Comparison of ENCODE assay signal across 1 cellular context in the genomic region with DNA sequence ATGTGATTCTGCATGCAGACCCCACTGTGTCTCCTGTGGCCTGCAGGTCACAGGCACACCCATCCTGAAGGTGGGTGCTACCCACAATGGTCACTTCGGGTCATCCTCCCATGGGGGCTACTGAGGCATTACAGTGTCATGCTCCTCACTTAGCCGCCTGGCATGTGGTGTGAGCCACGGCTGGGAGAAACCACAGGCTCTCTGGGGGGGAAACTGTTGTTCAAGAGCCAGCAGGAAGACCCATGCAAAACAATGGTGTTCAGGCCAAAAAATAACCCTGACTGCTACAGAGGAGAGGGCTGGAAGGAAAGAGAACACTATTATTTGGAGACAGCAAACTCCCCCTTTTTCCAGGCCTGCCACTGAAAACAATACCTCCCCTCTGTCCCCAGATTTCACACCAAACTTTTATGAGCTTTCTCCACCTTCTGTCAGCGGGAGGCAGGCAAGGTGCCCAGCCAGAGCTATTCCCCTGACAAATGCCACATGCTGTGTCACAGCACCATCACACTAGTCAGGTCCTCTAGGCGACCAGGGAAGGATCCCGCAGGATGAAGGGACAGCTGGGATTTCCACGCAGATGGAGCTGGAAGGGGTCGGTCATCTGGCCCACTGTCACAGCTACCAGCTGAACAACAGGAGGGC.
TF ChIP-seq lines count a peak whose summit lies in the region.

No MANE protein-coding gene starts in this region.

TF ChIP-seq in SK-N-SH treated with all-trans-retinoic acid at 6 μM for 48 hours, 23 proteins besides CTCF, POLR2A, EP300 and RAD21:
- TF ChIP-seq, protein P1, sequence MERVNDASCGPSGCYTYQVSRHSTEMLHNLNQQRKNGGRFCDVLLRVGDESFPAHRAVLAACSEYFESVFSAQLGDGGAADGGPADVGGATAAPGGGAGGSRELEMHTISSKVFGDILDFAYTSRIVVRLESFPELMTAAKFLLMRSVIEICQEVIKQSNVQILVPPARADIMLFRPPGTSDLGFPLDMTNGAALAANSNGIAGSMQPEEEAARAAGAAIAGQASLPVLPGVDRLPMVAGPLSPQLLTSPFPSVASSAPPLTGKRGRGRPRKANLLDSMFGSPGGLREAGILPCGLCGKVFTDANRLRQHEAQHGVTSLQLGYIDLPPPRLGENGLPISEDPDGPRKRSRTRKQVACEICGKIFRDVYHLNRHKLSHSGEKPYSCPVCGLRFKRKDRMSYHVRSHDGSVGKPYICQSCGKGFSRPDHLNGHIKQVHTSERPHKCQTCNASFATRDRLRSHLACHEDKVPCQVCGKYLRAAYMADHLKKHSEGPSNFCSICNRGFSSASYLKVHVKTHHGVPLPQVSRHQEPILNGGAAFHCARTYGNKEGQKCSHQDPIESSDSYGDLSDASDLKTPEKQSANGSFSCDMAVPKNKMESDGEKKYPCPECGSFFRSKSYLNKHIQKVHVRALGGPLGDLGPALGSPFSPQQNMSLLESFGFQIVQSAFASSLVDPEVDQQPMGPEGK (CRISPR knock-in tag; IDR thresholded peaks at IDR 0.05; ENCODE audit: borderline replicate concordance): no peak
- TF ChIP-seq GLIS3 (CRISPR knock-in tag; IDR thresholded peaks at IDR 0.05) (no peak), CREB5 (CRISPR knock-in tag; IDR thresholded peaks at IDR 0.05; ENCODE audit: low read depth) (no peak), RARB (CRISPR knock-in tag; IDR thresholded peaks at IDR 0.05) (no peak), OSR1 (CRISPR knock-in tag; IDR thresholded peaks at IDR 0.05) (no peak), CSRNP3 (CRISPR knock-in tag; IDR thresholded peaks at IDR 0.05) (no peak), ZFP3 (CRISPR knock-in tag; IDR thresholded peaks at IDR 0.05) (no peak), TOX (CRISPR knock-in tag; IDR thresholded peaks at IDR 0.05; ENCODE audit: borderline replicate concordance) (no peak), SNAI2 (CRISPR knock-in tag; IDR thresholded peaks at IDR 0.05) (no peak), ESRRG (CRISPR knock-in tag; IDR thresholded peaks at IDR 0.05) (no peak), ZNF8 (CRISPR knock-in tag; IDR thresholded peaks at IDR 0.05) (no peak), ISL1 (CRISPR knock-in tag; IDR thresholded peaks at IDR 0.05) (no peak), ZNF70 (CRISPR knock-in tag; IDR thresholded peaks at IDR 0.05) (no peak), TCF4 (CRISPR knock-in tag; IDR thresholded peaks at IDR 0.05; ENCODE audit: borderline replicate concordance) (no peak), ZC3H10 (CRISPR knock-in tag; IDR thresholded peaks at IDR 0.05) (no peak), BACH2 (CRISPR knock-in tag; IDR thresholded peaks at IDR 0.05; ENCODE audit: borderline replicate concordance) (no peak)
